ENCODE assay signal across 13 cellular contexts in the genomic region with DNA sequence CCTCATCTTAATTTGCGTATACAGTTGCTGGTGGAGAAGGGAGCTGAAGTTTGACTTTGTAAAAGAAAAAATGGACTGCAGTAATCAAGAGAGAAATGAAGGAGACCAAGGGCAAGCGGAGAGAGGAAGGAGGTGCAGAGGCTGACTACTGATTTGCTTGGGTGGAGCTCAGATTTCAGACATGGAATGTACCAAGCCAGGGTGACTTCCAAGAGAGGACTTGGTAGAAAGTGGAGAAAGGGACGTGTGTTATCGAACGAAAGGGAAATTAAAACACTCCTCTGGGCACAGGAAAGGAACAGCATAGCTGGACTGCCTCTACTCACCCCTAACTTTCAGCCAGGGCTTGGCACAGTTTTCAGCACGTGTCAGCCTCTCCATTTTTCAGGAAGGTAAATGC.
"Had no signal": no experiment of that assay in that cellular context is flagged by ENCODE, and none has a peak within 500 bp of the region (broad histone marks: within the 10 kb centered on the region; RNA-seq: fewer than 3 reads in every experiment).

No MANE protein-coding gene starts in this region.

- H2AFZ ChIP-seq: hepatocyte had no signal

- H3K27ac Mint-ChIP-seq: activated CD8-positive, alpha-beta T cell treated with anti-CD3 and anti-CD28 coated beads, Interleukin-2, amount 10 ng/mL, durations not matched to agents 7 days and 5 days; activated naive CD8-positive, alpha-beta T cell treated with anti-CD3 and anti-CD28 coated beads, Interleukin-2, amount 50 U/mL, for 24 hours; naive thymus-derived CD4-positive, alpha-beta T cell had no signal

- H3K79me2 ChIP-seq: hepatocyte had no signal

- H3K27ac ChIP-seq: gastroesophageal sphincter, hepatocyte, sigmoid colon, WERI-Rb-1 had no signal

- H3K36me3 ChIP-seq: gastroesophageal sphincter, sigmoid colon, WERI-Rb-1 had no signal

- H3K4me3 ChIP-seq: gastroesophageal sphincter, hepatocyte, sigmoid colon had no signal

- ATAC-seq: activated CD8-positive, alpha-beta T cell treated with anti-CD3 and anti-CD28 coated beads, Interleukin-2, amount 10 ng/mL, durations not matched to agents 7 days and 5 days; activated naive CD8-positive, alpha-beta T cell treated with anti-CD3 and anti-CD28 coated beads, Interleukin-2, amount 50 U/mL, for 24 hours; gastroesophageal sphincter; naive thymus-derived CD4-positive, alpha-beta T cell; stimulated activated naive CD8-positive, alpha-beta T cell treated with anti-CD3 and anti-CD28 coated beads, Interleukin-15, Interleukin-2, amounts not matched to agents 100 U/mL and 50 U/mL, for 24 hours had no signal

- H3K4me3 Mint-ChIP-seq: activated CD8-positive, alpha-beta T cell treated with anti-CD3 and anti-CD28 coated beads, Interleukin-2, amount 10 ng/mL, durations not matched to agents 7 days and 5 days; activated naive CD8-positive, alpha-beta T cell treated with anti-CD3 and anti-CD28 coated beads, Interleukin-2, amount 50 U/mL, for 24 hours; naive thymus-derived CD4-positive, alpha-beta T cell had no signal

- H3K4me1 ChIP-seq: gastroesophageal sphincter, sigmoid colon had no signal

- H3K4me2 ChIP-seq: hepatocyte had no signal

- FAIRE-seq: colon had no signal

- H3K4me1 Mint-ChIP-seq: activated naive CD8-positive, alpha-beta T cell treated with anti-CD3 and anti-CD28 coated beads, Interleukin-2, amount 50 U/mL, for 24 hours; naive thymus-derived CD4-positive, alpha-beta T cell had no signal

- DNase-seq: activated CD4-positive, alpha-beta T cell treated with anti-CD3 and anti-CD28 coated beads for 48 hours; activated CD8-positive, alpha-beta T cell treated with anti-CD3 and anti-CD28 coated beads, Interleukin-2, amount 10 ng/mL, durations not matched to agents 7 days and 5 days; activated naive CD4-positive, alpha-beta T cell treated with Interleukin-2 at 50 U/mL for 16 hours; activated naive CD8-positive, alpha-beta T cell treated with anti-CD3 and anti-CD28 coated beads, Interleukin-2, amount 50 U/mL, for 24 hours; naive thymus-derived CD4-positive, alpha-beta T cell; sigmoid colon; stimulated activated CD4-positive, alpha-beta T cell treated with anti-CD3 and anti-CD28 coated beads, Interleukin-4, amount 100 ng/mL, for 1 hour; stimulated activated CD8-positive, alpha-beta memory T cell treated with anti-CD3 and anti-CD28 coated beads, Interleukin-4, amount 100 ng/mL, for 48 hours; stimulated activated naive CD8-positive, alpha-beta T cell treated with anti-CD3 and anti-CD28 coated beads, Interleukin-15, Interleukin-2, amounts not matched to agents 100 U/mL and 50 U/mL, for 24 hours; WERI-Rb-1 had no signal

- H3K27me3 ChIP-seq: gastroesophageal sphincter, hepatocyte, sigmoid colon had no signal
